8 cellular contexts compared by ENCODE assay signal in genomic region chr6:26205161-26205624, GRCh38.
DNase-seq lines count a peak whose midpoint lies in the region; ATAC-seq, FAIRE-seq and TF ChIP-seq lines count a peak whose summit lies in the region.

No MANE protein-coding gene starts in this region.

- peaks cover 3% of the 10 kb centered on the region for H3K36me3 Mint-ChIP-seq in endothelial cell (ENCODE audit: low read depth, unreplicated experiment)

- no peaks in the 10 kb centered on the region for H3K9me3 Mint-ChIP-seq in endothelial cell (ENCODE audit: unreplicated experiment)

- peaks cover 11% of the 10 kb centered on the region for H3K4me1 Mint-ChIP-seq in endothelial cell (ENCODE audit: unreplicated experiment)

- no peak overlapping the region for H3K4me3 Mint-ChIP-seq in endothelial cell (ENCODE audit: unreplicated experiment)

- no peak for TF ChIP-seq CTCF in endothelial cell (IDR thresholded peaks at IDR 0.05; ENCODE audit: unreplicated experiment)

- H3K27ac Mint-ChIP-seq in endothelial cell (ENCODE audit: unreplicated experiment) = no peak overlapping the region

- DNase-seq in NCI-H82 (lab: John Stamatoyannopoulos, UW) = peak; percentile 94
- peak; percentile 60 to 70 for DNase-seq in activated CD8-positive, alpha-beta memory T cell treated with anti-CD3 and anti-CD28 coated beads for 1 hour (ENCODE audit: extremely low read depth in 1 of 2, low read depth in 1 of 2)
- peak; percentile 72 for DNase-seq in endothelial cell (ENCODE audit: low spot score)
- DNase-seq in midbrain (lab: John Stamatoyannopoulos, UW) = peak; percentile 59
- DNase-seq in stimulated activated CD8-positive, alpha-beta memory T cell treated with anti-CD3 and anti-CD28 coated beads, Interleukin-7, amount 100 ng/mL, for 4 hours (ENCODE audit: low read depth in 2 of 2) = peak; percentile 75 to 78

- ATAC-seq in GM18861 (IDR thresholded peaks at IDR 0.05; ENCODE audit: unreplicated experiment) = peak; percentile 24
- peak; percentile 42 for ATAC-seq in HG03460 (IDR thresholded peaks at IDR 0.05; ENCODE audit: unreplicated experiment)

- FAIRE-seq in A204.1 (lab: Jason Lieb, UNC) = peak; percentile 48

- H3K27me3 Mint-ChIP-seq in endothelial cell (ENCODE audit: unreplicated experiment) = peaks cover 9% of the 10 kb centered on the region

Comparison
In these comparisons a context has a peak if more than half of its experiments do, and no peak if none do; other contexts are left out.
1. Peak in every context shown above with its lines: DNase-seq and ATAC-seq.